Comparison of ENCODE assay signal across 19 cellular contexts in genomic region chr5:62560786-62561185, GRCh38.
"Had no signal": no experiment of that assay in that cellular context is flagged by ENCODE, and none has a peak within 500 bp of the region (broad histone marks: within the 10 kb centered on the region; RNA-seq: fewer than 3 reads in every experiment).

No MANE protein-coding gene starts in this region.

- H3K27me3 ChIP-seq: SJSA1 had no signal

- H3K4me3 ChIP-seq: SJSA1 had no signal

- H3K4me1 ChIP-seq: SJSA1 had no signal

- DNase-seq: KBM-7, NCI-H1092, NCI-H1105 treated with DMSO at 0.1 percent for 48 hours, NCI-H1417 treated with DMSO at 0.1 percent for 48 hours, NCI-H146, NCI-H1694 treated with DMSO at 0.1 percent for 48 hours, NCI-H1930, NCI-H2081, NCI-H2107, NCI-H2227 treated with DMSO at 0.1 percent for 48 hours, NCI-H446, NCI-H510A, NCI-H524 treated with DMSO at 0.1 percent for 48 hours, NCI-H69, NCI-H774, Right ventricle myocardium superior, RPMI8226, SIG-M5 had no signal

- H3K9me3 ChIP-seq: SJSA1 had no signal
